Comparison of ENCODE assay signal across 8 cellular contexts in genomic region chrX:23742693-23743622, GRCh38. TPM values are rescaled to one million over a fixed set of nuclear protein-coding genes. Genes with fewer than 3 reads are reported as not detected.
DNase-seq lines count a peak whose midpoint lies in the region; ATAC-seq and TF ChIP-seq lines count a peak whose summit lies in the region.

Gene ACOT9, minus strand, starts transcription at chrX:23743276. Its CDS starts 132 bp downstream, at chrX:23743144.

- H3K27ac ChIP-seq in AG04450 (ENCODE audit: low read depth, low read length), result peak within 1 kb of the TSS; percentile 87
- H3K27ac ChIP-seq in left lung, result peak within 1 kb of the TSS; percentile 89 to 95

- H3K4me3 ChIP-seq in AG04450 (ENCODE audit: low read depth, low read length) (peak within 1 kb of the TSS; percentile 75), left lung (peak within 1 kb of the TSS; percentile 59 to 69)

- no peaks in the 10 kb centered on the region for H3K27me3 ChIP-seq in AG04450 (ENCODE audit: control insufficient read depth, insufficient read depth, low read length)
- H3K27me3 ChIP-seq in left lung, result no peaks in the 10 kb centered on the region

- CTCF ChIA-PET in AG04450 (lab: Charles Lee), result interaction anchor here (0.7 to 3.7 kb wide), 2 partner anchors 32 to 159 kb away, joined by 3 to 30 read pairs; no protein-coding TSS in a partner anchor
- CTCF ChIA-PET in activated CD4-positive, alpha-beta T cell treated with anti-CD3 and anti-CD28 coated beads, Interleukin-2, amount 10 ng/mL, durations not matched to agents 7 days and 5 days (lab: Charles Lee), result interaction anchor here (0.6 to 2.2 kb wide), 3 partner anchors 10 to 400 kb away, joined by 3 to 7 read pairs (median 3); partner anchors contain the start of gene SAT1

- peak within 1 kb of the TSS; percentile 89 for H3K27ac Mint-ChIP-seq in activated CD4-positive, alpha-beta T cell treated with anti-CD3 and anti-CD28 coated beads, Interleukin-2, amount 10 ng/mL, durations not matched to agents 7 days and 5 days
- peak within 1 kb of the TSS; percentile 92 for H3K27ac Mint-ChIP-seq in dendritic cell treated with granulocyte-macrophage colony-stimulating factor and Interleukin-4, amounts not matched to agents 40 ng/mL and 50 ng/mL, for 4 days

- intact Hi-C loops in dendritic cell treated with granulocyte-macrophage colony-stimulating factor and Interleukin-4, amounts not matched to agents 40 ng/mL and 50 ng/mL, for 4 days (cut with micrococcal nuclease), result loop anchor here (1.0 to 10.0 kb wide), 3 partner anchors 38 to 312 kb away; partner anchors contain the start of gene EIF2S3
- intact Hi-C loops in left lung (cut with DNase I), result no loop called here

- ATAC-seq in GM18867 (IDR thresholded peaks at IDR 0.05; ENCODE audit: unreplicated experiment) (peak; percentile 93), HG03097 (IDR thresholded peaks at IDR 0.05; ENCODE audit: low FRiP score, unreplicated experiment) (peak; percentile 91), left lung (peak; percentile 99)

- POLR2A ChIA-PET in AG04450 (lab: Yijun Ruan, JAX), result interaction anchor here (0.5 to 2.5 kb wide), 7 partner anchors 39 to 283 kb away, joined by 3 to 20 read pairs (median 7); partner anchors contain the start of gene SAT1
- POLR2A ChIA-PET in activated CD4-positive, alpha-beta T cell treated with anti-CD3 and anti-CD28 coated beads, Interleukin-2, amount 10 ng/mL, durations not matched to agents 7 days and 5 days (lab: Charles Lee), result no interaction called here

- peak within 1 kb of the TSS; percentile 84 for H3K4me3 Mint-ChIP-seq in activated CD4-positive, alpha-beta T cell treated with anti-CD3 and anti-CD28 coated beads, Interleukin-2, amount 10 ng/mL, durations not matched to agents 7 days and 5 days
- peak within 1 kb of the TSS; percentile 85 for H3K4me3 Mint-ChIP-seq in dendritic cell treated with granulocyte-macrophage colony-stimulating factor and Interleukin-4, amounts not matched to agents 40 ng/mL and 50 ng/mL, for 4 days

- H3K9me3 Mint-ChIP-seq in activated CD4-positive, alpha-beta T cell treated with anti-CD3 and anti-CD28 coated beads, Interleukin-2, amount 10 ng/mL, durations not matched to agents 7 days and 5 days, result no peaks in the 10 kb centered on the region
- H3K9me3 Mint-ChIP-seq in dendritic cell treated with granulocyte-macrophage colony-stimulating factor and Interleukin-4, amounts not matched to agents 40 ng/mL and 50 ng/mL, for 4 days, result no peaks in the 10 kb centered on the region

- H3K36me3 Mint-ChIP-seq in activated CD4-positive, alpha-beta T cell treated with anti-CD3 and anti-CD28 coated beads, Interleukin-2, amount 10 ng/mL, durations not matched to agents 7 days and 5 days (ENCODE audit: low read depth), result no peaks in the 10 kb centered on the region
- peaks cover 6% of the 10 kb centered on the region for H3K36me3 Mint-ChIP-seq in dendritic cell treated with granulocyte-macrophage colony-stimulating factor and Interleukin-4, amounts not matched to agents 40 ng/mL and 50 ng/mL, for 4 days (ENCODE audit: low read depth)

- TF ChIP-seq CTCF in AG04450 (IDR thresholded peaks at IDR 0.05; ENCODE audit: low read depth, low read length) (no peak), left lung (IDR thresholded peaks at IDR 0.05) (no peak)

- H3K4me1 Mint-ChIP-seq in activated CD4-positive, alpha-beta T cell treated with anti-CD3 and anti-CD28 coated beads, Interleukin-2, amount 10 ng/mL, durations not matched to agents 7 days and 5 days, result peaks cover 30% of the 10 kb centered on the region
- peaks cover 24% of the 10 kb centered on the region for H3K4me1 Mint-ChIP-seq in dendritic cell treated with granulocyte-macrophage colony-stimulating factor and Interleukin-4, amounts not matched to agents 40 ng/mL and 50 ng/mL, for 4 days (ENCODE audit: low read depth)

- no peaks in the 10 kb centered on the region for H3K36me3 ChIP-seq in left lung

- DNase-seq in AG04450 (ENCODE audit: low read depth, low spot score), result peak; percentile 89
- DNase-seq in NCI-H524 treated with DMSO at 0.1 percent for 48 hours (lab: John Stamatoyannopoulos, UW), result peak; percentile 86
- peak; percentile 75 for DNase-seq in activated CD4-positive, alpha-beta T cell treated with anti-CD3 and anti-CD28 coated beads, Interleukin-2, amount 10 ng/mL, durations not matched to agents 7 days and 5 days
- DNase-seq in left lung, result peak; percentile 93 to 94
- DNase-seq in stimulated activated CD4-positive, alpha-beta T cell treated with anti-CD3 and anti-CD28 coated beads, Interleukin-2, amount 100 ng/mL, for 4 hours (ENCODE audit: low read depth), result peak; percentile 16

- H3K27me3 Mint-ChIP-seq in activated CD4-positive, alpha-beta T cell treated with anti-CD3 and anti-CD28 coated beads, Interleukin-2, amount 10 ng/mL, durations not matched to agents 7 days and 5 days, result no peaks in the 10 kb centered on the region
- no peaks in the 10 kb centered on the region for H3K27me3 Mint-ChIP-seq in dendritic cell treated with granulocyte-macrophage colony-stimulating factor and Interleukin-4, amounts not matched to agents 40 ng/mL and 50 ng/mL, for 4 days

- H3K4me1 ChIP-seq in left lung, result peaks cover 2 to 9% of the 10 kb centered on the region in 2 donors

- no peaks in the 10 kb centered on the region for H3K9me3 ChIP-seq in AG04450 (ENCODE audit: control insufficient read depth, insufficient read depth, low read length)
- no peaks in the 10 kb centered on the region for H3K9me3 ChIP-seq in left lung

RNA-seq across cellular contexts. Expression of gene ACOT9, which starts in this region (rescaled TPM):
- 45.7 and 62.5 TPM in 2 replicates for polyA plus RNA-seq in AG04450 (2011; rRNA removed)
- polyA minus RNA-seq in AG04450 (2011; rRNA and poly(A)+ RNA removed), result 24.4 and 36.0 TPM in 2 replicates
- 10 to 100 TPM; 21.5 to 23.4 TPM for total RNA-seq in activated CD4-positive, alpha-beta T cell treated with anti-CD3 and anti-CD28 coated beads, Interleukin-2, amount 10 ng/mL, durations not matched to agents 7 days and 5 days
- total RNA-seq in left lung, result 10 to 100 TPM; 43.9 to 52.3 TPM

Comparison
In these comparisons a context has a peak if more than half of its experiments do, and no peak if none do; other contexts are left out.
1. Peak in every context shown above with its lines: DNase-seq, ATAC-seq, H3K4me3 ChIP-seq and H3K27ac ChIP-seq.
2. DNase-seq: peak in every context shown above with its lines; median percentile 94 in left lung; 89 in AG04450; 86 in NCI-H524 treated with DMSO at 0.1 percent for 48 hours; 75 in activated CD4-positive, alpha-beta T cell treated with anti-CD3 and anti-CD28 coated beads, Interleukin-2, amount 10 ng/mL, durations not matched to agents 7 days and 5 days; 16 in stimulated activated CD4-positive, alpha-beta T cell treated with anti-CD3 and anti-CD28 coated beads, Interleukin-2, amount 100 ng/mL, for 4 hours.